In genomic region chr17:1843947-1844346, GRCh38 we compare ENCODE assay signal across 17 cellular contexts. TPM values are rescaled to one million over a fixed set of nuclear protein-coding genes. Genes with fewer than 3 reads are reported as not detected.
DNase-seq lines count a peak whose midpoint lies in the region; ATAC-seq and TF ChIP-seq lines count a peak whose summit lies in the region.
"Had no signal": no experiment of that assay in that cellular context is flagged by ENCODE, and none has a peak within 500 bp of the region (broad histone marks: within the 10 kb centered on the region; RNA-seq: fewer than 3 reads in every experiment).

No MANE protein-coding gene starts in this region.

- no peaks in the 10 kb centered on the region for H3K9me3 Mint-ChIP-seq in brain
- H3K9me3 Mint-ChIP-seq: CD4-positive, alpha-beta T cell had no signal

- H3K27me3 Mint-ChIP-seq in brain: peaks cover 6% of the 10 kb centered on the region
- H3K27me3 Mint-ChIP-seq: CD4-positive, alpha-beta T cell had no signal

- RAD21 ChIA-PET in HCT116 (lab: Charles Lee; ENCODE audit: low non-redundant PET in 1 of 2, low total read pairs in 2 of 2, uncharacterized antibody in 2 of 2, unreplicated experiment in 2 of 2): no interaction called here

- H3K36me3 ChIP-seq in HCT116 (ENCODE audit: control insufficient read depth in 1 of 2, insufficient read depth in 2 of 2, low read length in 2 of 2) (peaks cover 17 to 38% of the 10 kb centered on the region in 2 experiments; a peak in 3 of 4 replicates), psoas muscle (ENCODE audit: insufficient read depth in 1 of 2, low read depth in 1 of 2) (peaks cover 6 to 63% of the 10 kb centered on the region in 2 donors)

- no peaks in the 10 kb centered on the region for H3K9me2 ChIP-seq in HCT116 (ENCODE audit: insufficient read depth)

- TSS peak; percentile 20 for BruUV-seq in HCT116 (replicated peaks; lab: Mats Ljungman, UMichigan)

- H3K79me2 ChIP-seq in HCT116 (ENCODE audit: insufficient read depth, low read length): peaks cover 72% of the 10 kb centered on the region

- H3K27me3 ChIP-seq in right cardiac atrium (ENCODE audit: control insufficient read depth, insufficient read depth) (no peaks in the 10 kb centered on the region), HCT116 (ENCODE audit: insufficient read depth, low read length) (no peaks in the 10 kb centered on the region), psoas muscle (ENCODE audit: insufficient read depth in 3 of 3, low read length in 2 of 3) (no peaks in the 10 kb centered on the region)

- H3K27ac ChIP-seq in right cardiac atrium (ENCODE audit: low read length) (no peak overlapping the region), HCT116 (ENCODE audit: low read depth, low read length) (no peak overlapping the region), psoas muscle (peak overlapping the region; percentile 43)
- H3K27ac ChIP-seq: GM23248 had no signal

- H2AFZ ChIP-seq in HCT116 (ENCODE audit: low read depth, low read length, poor library complexity, severe bottlenecking): no peak overlapping the region
- H2AFZ ChIP-seq: GM23248 had no signal

- no peak for TF ChIP-seq CTCF in HCT116 (IDR thresholded peaks at IDR 0.05 in 2 of 3, conservative IDR thresholded peaks at IDR 0.05 in 1 of 3; ENCODE audit: borderline replicate concordance in 1 of 3, insufficient read depth in 1 of 3, low read depth in 2 of 3, low read length in 2 of 3)
- no peak for TF ChIP-seq CTCF in brain (conservative IDR thresholded peaks at IDR 0.05)
- TF ChIP-seq CTCF in psoas muscle (IDR thresholded peaks at IDR 0.05): no peak

- H3K4me1 Mint-ChIP-seq in brain: no peaks in the 10 kb centered on the region

- intact Hi-C loops in Right ventricle myocardium superior (cut with DNase I) (no loop called here), right cardiac atrium (cut with DNase I) (no loop called here), HCT116 (cut with micrococcal nuclease) (no loop called here), psoas muscle (cut with DNase I) (no loop called here)

- H3K9ac ChIP-seq in HCT116 (ENCODE audit: low read length): no peak overlapping the region
- H3K9ac ChIP-seq: GM23248 had no signal

- ATAC-seq in Right ventricle myocardium superior (ENCODE audit: poor library complexity) (peak; percentile 18), right cardiac atrium (no peak), HCT116 (no peak), psoas muscle (peak in 3 of 4 donors; percentile 30 to 75 (median 61)), HG03521 (IDR thresholded peaks at IDR 0.05; ENCODE audit: unreplicated experiment) (no peak)
- ATAC-seq: GM12878, HepG2 had no signal

- no peak for TF ChIP-seq RAD21 in HCT116 (IDR thresholded peaks at IDR 0.05; ENCODE audit: low read depth)

- no peaks in the 10 kb centered on the region for H3K9me3 ChIP-seq in right cardiac atrium (ENCODE audit: control insufficient read depth, low read length)
- no peaks in the 10 kb centered on the region for H3K9me3 ChIP-seq in HCT116 (ENCODE audit: control insufficient read depth in 1 of 2, insufficient read depth in 1 of 2, low read depth in 1 of 2, low read length in 2 of 2)
- H3K9me3 ChIP-seq in psoas muscle: no peaks in the 10 kb centered on the region

- H3K27ac Mint-ChIP-seq in brain: peak overlapping the region in 4 of 5 experiments; percentile 20 to 81 (median 42)
- H3K27ac Mint-ChIP-seq: CD4-positive, alpha-beta T cell had no signal

- H3K4me3 ChIP-seq in right cardiac atrium (ENCODE audit: low read length) (no peak overlapping the region), HCT116 (replicated peaks in 1 of 2; ENCODE audit: low read depth in 1 of 2, low read length in 2 of 2) (no peak overlapping the region), psoas muscle (no peak overlapping the region)
- H3K4me3 ChIP-seq: GM12878, GM23248 had no signal

- H3K4me1 ChIP-seq in right cardiac atrium (ENCODE audit: control insufficient read depth, insufficient read depth, low read length) (peaks cover 3% of the 10 kb centered on the region), HCT116 (ENCODE audit: control insufficient read depth in 1 of 2, insufficient read depth in 2 of 2, low read length in 2 of 2) (no peaks in the 10 kb centered on the region), psoas muscle (no peaks in the 10 kb centered on the region)

- H3K36me3 Mint-ChIP-seq in brain: peaks cover 36% of the 10 kb centered on the region

- POLR2A ChIA-PET in HCT116 (lab: Charles Lee): no interaction called here

- H4K20me1 ChIP-seq in HCT116 (ENCODE audit: insufficient read depth): peaks cover 3% of the 10 kb centered on the region; the same call in 1 of the 2 replicates

- DNase-seq in Right ventricle myocardium superior: no peak
- no peak for DNase-seq in right cardiac atrium
- DNase-seq in HCT116 (ENCODE audit: low read depth, low spot score): no peak
- no peak for DNase-seq in psoas muscle
- DNase-seq in NCI-H2227 (lab: John Stamatoyannopoulos, UW; ENCODE audit: unreplicated experiment): no peak
- DNase-seq in stimulated activated naive CD4-positive, alpha-beta T cell treated with Interleukin-2 at 50 U/mL for 16 hours (lab: John Stamatoyannopoulos, UW): no peak
- DNase-seq: ACHN; C1 segment of cervical spinal cord; Calu3; CD4-positive, alpha-beta T cell; DMS79; GM23248; H7 had no signal

- no peak for TF ChIP-seq POLR2A in HCT116 (IDR thresholded peaks at IDR 0.05; ENCODE audit: borderline replicate concordance, extremely low read depth, insufficient read depth, insufficient read length)

- 79% methylated on average over 9 of the region's 9 CpGs for WGBS in right cardiac atrium
- WGBS in psoas muscle, 3 donors: 47 to 59% (median 53%) methylated on average over 9 of the region's 9 CpGs

- no peak overlapping the region for H3K4me3 Mint-ChIP-seq in brain
- H3K4me3 Mint-ChIP-seq: CD4-positive, alpha-beta T cell had no signal

- CTCF ChIA-PET in HCT116 (lab: Charles Lee): no interaction called here

- H3K4me2 ChIP-seq in HCT116 (ENCODE audit: low read length): no peak overlapping the region

TF ChIP-seq in HCT116, 20 proteins besides CTCF, POLR2A, EP300 and RAD21:
- TF ChIP-seq ZNF274 (IDR thresholded peaks at IDR 0.05; ENCODE audit: low read depth, low read length): no peak
- TF ChIP-seq MAX (IDR thresholded peaks at IDR 0.05): no peak
- no peak for TF ChIP-seq REST (IDR thresholded peaks at IDR 0.05; ENCODE audit: low read depth)
- TF ChIP-seq ELF1 (IDR thresholded peaks at IDR 0.05; ENCODE audit: borderline replicate concordance, low read depth): no peak
- no peak for TF ChIP-seq EZH2 (IDR thresholded peaks at IDR 0.05)
- no peak for TF ChIP-seq SRF (IDR thresholded peaks at IDR 0.05; ENCODE audit: low read depth)

RNA-seq across cellular contexts. Expression of gene RPA1, which starts 14.1 kb away (rescaled TPM):
- total RNA-seq in Right ventricle myocardium superior (54.0 TPM), right cardiac atrium (100 to 1,000 TPM in 1 of 4 donors, 10 to 100 TPM in 3; 68.1 to 103 (median 81.6) TPM), HCT116 (2021; ENCODE audit: unreplicated experiment) (198 TPM), psoas muscle (10 to 100 TPM; 52.6 to 82.1 (median 75.2) TPM)
- polyA plus RNA-seq in right cardiac atrium (28.0 TPM), brain (ENCODE audit: insufficient read depth, low read depth, low replicate concordance) (126 TPM), psoas muscle (10 to 100 TPM; 22.1 to 49.8 (median 22.7) TPM)
- 85.6 and 108 TPM in 2 replicates for polyA plus RNA-seq in HCT116 (2012)

RNA-seq across cellular contexts. Expression of gene SMYD4, which starts 14.2 kb away (rescaled TPM):
- total RNA-seq in Right ventricle myocardium superior: 8.6 TPM
- 10 to 100 TPM; 10.3 to 14.6 (median 11.4) TPM for total RNA-seq in right cardiac atrium
- polyA plus RNA-seq in right cardiac atrium: 6.5 TPM
- 16.9 TPM for total RNA-seq in HCT116 (2021; ENCODE audit: unreplicated experiment)
- 4.8 and 6.2 TPM in 2 replicates for polyA plus RNA-seq in HCT116 (2012)
- polyA plus RNA-seq in brain (ENCODE audit: insufficient read depth, low read depth, low replicate concordance): 5.5 TPM
- 10 to 100 TPM in 2 of 4 donors, 1 to 10 TPM in 2; 8.8 to 18.0 (median 12.7) TPM for total RNA-seq in psoas muscle
- polyA plus RNA-seq in psoas muscle: 10 to 100 TPM in 1 of 3 donors, 1 to 10 TPM in 2; 8.0 to 22.4 (median 8.4) TPM

Comparison
In these comparisons a context has a peak if more than half of its experiments do, and no peak if none do; other contexts are left out.
1. ATAC-seq: peak in Right ventricle myocardium superior (single experiment) and psoas muscle (3 of 4); none in right cardiac atrium (0 of 2), HCT116 (single experiment) and HG03521 (single experiment).